Comparison of ENCODE assay signal across 9 cellular contexts in genomic region chr14:89445252-89445973, GRCh38. TPM values are rescaled to one million over a fixed set of nuclear protein-coding genes. Genes with fewer than 3 reads are reported as not detected.
A peak's percentile ranks its signal among the peaks of the same experiment; 100 is the strongest.
DNase-seq lines count a peak whose midpoint lies in the region; ATAC-seq, FAIRE-seq and TF ChIP-seq lines count a peak whose summit lies in the region.
"Had no signal": no experiment of that assay in that cellular context is flagged by ENCODE, and none has a peak within 500 bp of the region (broad histone marks: within the 10 kb centered on the region; RNA-seq: fewer than 3 reads in every experiment).

No MANE protein-coding gene starts in this region.

- TF ChIP-seq CTCF in hepatocyte (IDR thresholded peaks at IDR 0.05; ENCODE audit: poor library complexity) = no peak

- ATAC-seq in HG02885 (IDR thresholded peaks at IDR 0.05; ENCODE audit: poor library complexity, unreplicated experiment) = peak; percentile 69
- ATAC-seq in naive thymus-derived CD8-positive, alpha-beta T cell = peak; percentile 31 to 35

- H4K20me1 ChIP-seq in hepatocyte (ENCODE audit: insufficient read depth, poor library complexity, severe bottlenecking) = no peaks in the 10 kb centered on the region

- H3K27me3 ChIP-seq in hepatocyte = no peaks in the 10 kb centered on the region

- peaks cover 5% of the 10 kb centered on the region for H3K9me3 Mint-ChIP-seq in activated CD4-positive, alpha-beta memory T cell treated with anti-CD3 and anti-CD28 coated beads for 36 hours
- H3K9me3 Mint-ChIP-seq in naive thymus-derived CD8-positive, alpha-beta T cell = no peaks in the 10 kb centered on the region

- intact Hi-C loops in activated CD4-positive, alpha-beta memory T cell treated with anti-CD3 and anti-CD28 coated beads for 36 hours (cut with micrococcal nuclease) = no loop called here

- H3K4me2 ChIP-seq in hepatocyte = no peak overlapping the region

- no peaks in the 10 kb centered on the region for H3K9me3 ChIP-seq in hepatocyte (ENCODE audit: low read depth)

- FAIRE-seq in H54 (lab: Jason Lieb, UNC) = no peak

- H3K4me1 ChIP-seq in hepatocyte (ENCODE audit: insufficient read depth) = peaks cover 4% of the 10 kb centered on the region

- H3K4me3 Mint-ChIP-seq in activated CD4-positive, alpha-beta memory T cell treated with anti-CD3 and anti-CD28 coated beads for 36 hours = peak overlapping the region; percentile 8
- peak overlapping the region in 4 of 10 donors; percentile 6 to 22 (median 13) for H3K4me3 Mint-ChIP-seq in naive thymus-derived CD8-positive, alpha-beta T cell

- H3K27ac Mint-ChIP-seq in activated CD4-positive, alpha-beta memory T cell treated with anti-CD3 and anti-CD28 coated beads for 36 hours = peak overlapping the region; percentile 74
- peak overlapping the region in 9 of 10 donors; percentile 41 to 86 (median 72) for H3K27ac Mint-ChIP-seq in naive thymus-derived CD8-positive, alpha-beta T cell

- no peak overlapping the region for H3K4me3 ChIP-seq in hepatocyte

- H3K36me3 Mint-ChIP-seq in activated CD4-positive, alpha-beta memory T cell treated with anti-CD3 and anti-CD28 coated beads for 36 hours = peaks cover 10% of the 10 kb centered on the region
- no peaks in the 10 kb centered on the region for H3K36me3 Mint-ChIP-seq in naive thymus-derived CD8-positive, alpha-beta T cell

- H3K36me3 ChIP-seq in hepatocyte (replicated peaks; ENCODE audit: insufficient read depth, low read depth) = no peaks in the 10 kb centered on the region

- POLR2A ChIA-PET in activated CD4-positive, alpha-beta memory T cell treated with anti-CD3 and anti-CD28 coated beads for 36 hours (lab: Charles Lee) = no interaction called here
- POLR2A ChIA-PET in naive thymus-derived CD8-positive, alpha-beta T cell (lab: Charles Lee) = interaction anchor here (0.6 kb wide), 1 partner anchor 15 kb away, joined by 5 read pairs; no protein-coding TSS in a partner anchor

- H3K27me3 Mint-ChIP-seq in activated CD4-positive, alpha-beta memory T cell treated with anti-CD3 and anti-CD28 coated beads for 36 hours = no peaks in the 10 kb centered on the region
- H3K27me3 Mint-ChIP-seq in naive thymus-derived CD8-positive, alpha-beta T cell = no peaks in the 10 kb centered on the region

- no peak overlapping the region for H2AFZ ChIP-seq in hepatocyte

- TF ChIP-seq POLR2A in H54 (IDR thresholded peaks at IDR 0.05; ENCODE audit: low read depth, low read length) = no peak

- peaks cover 47% of the 10 kb centered on the region for H3K4me1 Mint-ChIP-seq in activated CD4-positive, alpha-beta memory T cell treated with anti-CD3 and anti-CD28 coated beads for 36 hours (ENCODE audit: low read depth)
- H3K4me1 Mint-ChIP-seq in naive thymus-derived CD8-positive, alpha-beta T cell = peaks cover 31 to 91% (median 81%) of the 10 kb centered on the region in 4 donors

- CTCF ChIA-PET in activated CD4-positive, alpha-beta memory T cell treated with anti-CD3 and anti-CD28 coated beads for 36 hours (lab: Charles Lee) = no interaction called here

- WGBS in hepatocyte (ENCODE audit: low lambda C conversion rate, missing lambda C conversion rate) = 71% methylated on average over 4 of the region's 4 CpGs

- no peaks in the 10 kb centered on the region for H3K9me2 ChIP-seq in hepatocyte (replicated peaks; ENCODE audit: insufficient read depth)

- H3K27ac ChIP-seq in hepatocyte = no peak overlapping the region

- no peaks in the 10 kb centered on the region for H3K79me2 ChIP-seq in hepatocyte

- DNase-seq in EH (ENCODE audit: low read depth) (peak; percentile 40), H54 (ENCODE audit: insufficient read length, low spot score) (no peak), OCI-M2 (lab: John Stamatoyannopoulos, UW; ENCODE audit: unreplicated experiment) (no peak), ureter (ENCODE audit: low spot score) (no peak), hepatocyte (ENCODE audit: low spot score) (no peak)
- peak; percentile 61 for DNase-seq in activated CD4-positive, alpha-beta memory T cell treated with anti-CD3 and anti-CD28 coated beads for 36 hours
- DNase-seq in naive thymus-derived CD8-positive, alpha-beta T cell = no peak
- DNase-seq: DMS153 had no signal

RNA-seq across cellular contexts. Expression of gene FOXN3, which starts 28.4 kb away (rescaled TPM):
- total RNA-seq in activated CD4-positive, alpha-beta memory T cell treated with anti-CD3 and anti-CD28 coated beads for 36 hours = 10 to 100 TPM; 59.1 to 63.5 TPM
- total RNA-seq in naive thymus-derived CD8-positive, alpha-beta T cell = 100 to 1,000 TPM; 125 to 141 TPM
- polyA plus RNA-seq in naive thymus-derived CD8-positive, alpha-beta T cell = 100 to 1,000 TPM; 107 to 148 (median 116) TPM
- total RNA-seq in ureter (91.7 TPM), hepatocyte (38.9 and 47.6 TPM in 2 replicates)
- 36.7 and 42.2 TPM in 2 replicates for polyA plus RNA-seq in hepatocyte

Comparison
In these comparisons a context has a peak if more than half of its experiments do, and no peak if none do; other contexts are left out.
1. DNase-seq: peak in EH (single experiment) and activated CD4-positive, alpha-beta memory T cell treated with anti-CD3 and anti-CD28 coated beads for 36 hours (single experiment); none in naive thymus-derived CD8-positive, alpha-beta T cell (0 of 10), H54 (single experiment), OCI-M2 (single experiment), ureter (single experiment) and hepatocyte (single experiment).